ENCODE assay signal across 19 cellular contexts in the genomic region with DNA sequence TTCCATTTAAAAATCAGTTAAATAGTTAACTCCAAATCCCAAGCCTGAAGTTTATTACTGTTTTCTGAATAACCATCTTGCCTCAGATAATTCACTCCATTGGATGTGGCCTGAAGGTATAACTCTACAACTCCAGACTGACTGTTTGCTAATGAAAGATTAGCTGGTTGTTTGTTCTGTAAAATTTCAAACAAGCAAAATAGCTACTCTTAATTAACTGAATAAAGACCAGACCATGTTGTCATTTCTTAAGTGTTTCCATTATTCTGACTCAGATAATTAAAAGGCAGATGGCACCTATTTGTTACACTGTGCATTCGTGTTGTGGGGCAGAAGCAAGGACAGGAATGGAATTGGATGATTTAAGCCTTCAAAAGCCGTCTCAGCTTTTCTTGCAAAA.
DNase-seq lines count a peak whose midpoint lies in the region; ATAC-seq and TF ChIP-seq lines count a peak whose summit lies in the region.
"Had no signal": no experiment of that assay in that cellular context is flagged by ENCODE, and none has a peak within 500 bp of the region (broad histone marks: within the 10 kb centered on the region; RNA-seq: fewer than 3 reads in every experiment).

No MANE protein-coding gene starts in this region.

- H3K27me3 Mint-ChIP-seq in CD14-positive monocyte (ENCODE audit: low read depth in 3 of 3), result peaks cover 0 to 3% (median 0%) of the 10 kb centered on the region in 3 donors

- peaks cover 2 to 24% (median 8%) of the 10 kb centered on the region in 7 donors for H3K9me3 Mint-ChIP-seq in CD14-positive monocyte

- no peak overlapping the region for H3K4me3 Mint-ChIP-seq in CD14-positive monocyte
- H3K4me3 Mint-ChIP-seq: B cell; CD8-positive, alpha-beta memory T cell had no signal

- DNase-seq in DMS 273 (lab: John Stamatoyannopoulos, UW; ENCODE audit: unreplicated experiment) (peak; percentile 0), DMS 273 treated with DMSO at 0.1 percent for 48 hours (lab: John Stamatoyannopoulos, UW) (no peak), NCI-H82 (lab: John Stamatoyannopoulos, UW) (peak; percentile 43), NCI-H82 treated with DMSO at 0.1 percent for 48 hours (lab: John Stamatoyannopoulos, UW; ENCODE audit: unreplicated experiment) (no peak), NCI-H748 (lab: John Stamatoyannopoulos, UW; ENCODE audit: unreplicated experiment) (peak; percentile 85), CD14-positive monocyte (ENCODE audit: low spot score) (no peak), NCI-H2107 (lab: John Stamatoyannopoulos, UW) (no peak)
- DNase-seq: Calu3; CD8-positive, alpha-beta memory T cell; DMS53; KBM-7; MV-4-11; NCI-H187 treated with DMSO at 0.1 percent for 48 hours; NCI-H774; SHP77 had no signal

- intact Hi-C loops in CD14-positive monocyte (cut with micrococcal nuclease), result no loop called here

- no peaks in the 10 kb centered on the region for H3K4me1 Mint-ChIP-seq in CD14-positive monocyte
- H3K4me1 Mint-ChIP-seq: B cell; CD8-positive, alpha-beta memory T cell had no signal

- no peak for ATAC-seq in GM18505 (IDR thresholded peaks at IDR 0.05; ENCODE audit: unreplicated experiment)
- ATAC-seq: HCT116, Panc1 had no signal

- H3K36me3 Mint-ChIP-seq in CD14-positive monocyte, result no peaks in the 10 kb centered on the region
- H3K36me3 Mint-ChIP-seq: CD8-positive, alpha-beta memory T cell had no signal

- no peak for TF ChIP-seq CTCF in CD14-positive monocyte (IDR thresholded peaks at IDR 0.05)

- TF ChIP-seq POLR2A in GM18505 (IDR thresholded peaks at IDR 0.05; ENCODE audit: borderline replicate concordance, extremely low read depth, insufficient read depth, insufficient read length), result no peak

- H3K27ac Mint-ChIP-seq in CD14-positive monocyte, result no peak overlapping the region
- H3K27ac Mint-ChIP-seq: B cell; CD8-positive, alpha-beta memory T cell had no signal

Comparison
In these comparisons a context has a peak if more than half of its experiments do, and no peak if none do; other contexts are left out.
1. DNase-seq: peak in DMS 273 (single experiment), NCI-H82 (single experiment) and NCI-H748 (single experiment); none in DMS 273 treated with DMSO at 0.1 percent for 48 hours (single experiment), NCI-H82 treated with DMSO at 0.1 percent for 48 hours (single experiment), CD14-positive monocyte (single experiment) and NCI-H2107 (single experiment).